In the genomic region with DNA sequence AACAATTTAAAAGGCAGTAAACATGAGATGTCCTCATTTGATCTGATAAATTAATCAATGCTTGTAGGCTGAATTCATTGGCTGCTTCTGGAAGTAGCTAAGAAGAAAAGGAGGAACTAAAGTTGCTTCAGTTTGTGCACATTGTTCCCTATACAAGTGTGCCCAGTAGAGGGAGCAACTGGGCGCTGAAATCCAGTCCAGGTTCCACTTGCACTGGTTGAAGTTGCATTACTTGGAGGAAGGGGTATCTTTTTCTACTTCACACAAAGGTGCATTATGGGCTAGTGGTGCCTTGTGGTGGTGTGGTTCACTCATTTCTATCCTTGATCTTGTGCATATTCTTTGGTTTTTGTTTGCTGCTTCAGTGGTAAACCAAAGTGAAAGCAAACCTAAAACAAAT, we compare ENCODE assay signal across 7 cellular contexts.
DNase-seq lines count a peak whose midpoint lies in the region; ATAC-seq and TF ChIP-seq lines count a peak whose summit lies in the region.

No MANE protein-coding gene starts in this region.

- no peaks in the 10 kb centered on the region for H3K36me3 ChIP-seq in DND-41 (ENCODE audit: insufficient read depth, low read length)

- H3K4me2 ChIP-seq in DND-41 (ENCODE audit: insufficient read depth, low read length), result no peak overlapping the region

- ATAC-seq in DND-41 (ENCODE audit: insufficient read depth, low read depth) (no peak), GM18868 (IDR thresholded peaks at IDR 0.05; ENCODE audit: unreplicated experiment) (peak; percentile 98), HG03196 (IDR thresholded peaks at IDR 0.05; ENCODE audit: unreplicated experiment) (peak; percentile 55)
- ATAC-seq in activated CD4-positive, CD25-positive, alpha-beta regulatory T cell treated with anti-CD3 and anti-CD28 coated beads, Interleukin-2, amount 50 U/mL, for 24 hours, result no peak

- no peaks in the 10 kb centered on the region for H3K79me2 ChIP-seq in DND-41 (ENCODE audit: insufficient read depth, low read length)

- H3K9ac ChIP-seq in DND-41 (ENCODE audit: low read depth, low read length), result no peak overlapping the region

- H4K20me1 ChIP-seq in DND-41 (ENCODE audit: insufficient read depth, low read length), result no peaks in the 10 kb centered on the region

- H3K27ac ChIP-seq in DND-41 (ENCODE audit: low read length) (no peak overlapping the region), RWPE1 (no peak overlapping the region)

- DNase-seq in DND-41, result peak; percentile 5
- peak; percentile 1 for DNase-seq in RWPE1 (ENCODE audit: low spot score)
- peak; percentile 2 for DNase-seq in fibroblast of the conjunctiva (ENCODE audit: low read depth)
- DNase-seq in retinal pigment epithelial cell (ENCODE audit: low read depth), result no peak

- no peaks in the 10 kb centered on the region for H3K9me3 ChIP-seq in DND-41 (ENCODE audit: insufficient read depth, low read length, severe bottlenecking)

- POLR2A ChIA-PET in RWPE1 (lab: Yijun Ruan, JAX; ENCODE audit: low non-redundant PET), result no interaction called here

- peak; percentile 60 for TF ChIP-seq CTCF in DND-41 (IDR thresholded peaks at IDR 0.05; ENCODE audit: borderline replicate concordance, extremely low read depth, low read length, poor library complexity, severe bottlenecking)
- peak; percentile 54 for TF ChIP-seq CTCF in RWPE1 (conservative IDR thresholded peaks at IDR 0.05; ENCODE audit: low read depth)
- peak; percentile 78 for TF ChIP-seq CTCF in retinal pigment epithelial cell (conservative IDR thresholded peaks at IDR 0.05; ENCODE audit: low read depth, low read length)

- H2AFZ ChIP-seq in DND-41 (ENCODE audit: low read depth, low read length), result no peak overlapping the region; the same call in 1 of the 2 replicates

- CTCF ChIA-PET in RWPE1 (lab: Yijun Ruan, JAX), result interaction anchor here (0.6 to 1.3 kb wide), 3 partner anchors 10 to 24 kb away, joined by 3 to 5 read pairs (median 4); no protein-coding TSS in a partner anchor

- H3K4me1 ChIP-seq in DND-41 (ENCODE audit: insufficient read depth, low read length), result no peaks in the 10 kb centered on the region

- no peaks in the 10 kb centered on the region for H3K27me3 ChIP-seq in DND-41 (ENCODE audit: insufficient read depth, low read length, poor library complexity)

- H3K4me3 ChIP-seq in DND-41 (ENCODE audit: low read depth in 1 of 2, low read length in 2 of 2), result no peak overlapping the region
- no peak overlapping the region for H3K4me3 ChIP-seq in retinal pigment epithelial cell (ENCODE audit: low read length)

Comparison
In these comparisons a context has a peak if more than half of its experiments do, and no peak if none do; other contexts are left out.
1. ATAC-seq: peak in GM18868 (single experiment) and HG03196 (single experiment); none in DND-41 (single experiment) and activated CD4-positive, CD25-positive, alpha-beta regulatory T cell treated with anti-CD3 and anti-CD28 coated beads, Interleukin-2, amount 50 U/mL, for 24 hours (0 of 2).
2. Peak in every context shown above with its lines, with median percentiles within 50 percentile points of each other: CTCF ChIP-seq.